In the genomic region with DNA sequence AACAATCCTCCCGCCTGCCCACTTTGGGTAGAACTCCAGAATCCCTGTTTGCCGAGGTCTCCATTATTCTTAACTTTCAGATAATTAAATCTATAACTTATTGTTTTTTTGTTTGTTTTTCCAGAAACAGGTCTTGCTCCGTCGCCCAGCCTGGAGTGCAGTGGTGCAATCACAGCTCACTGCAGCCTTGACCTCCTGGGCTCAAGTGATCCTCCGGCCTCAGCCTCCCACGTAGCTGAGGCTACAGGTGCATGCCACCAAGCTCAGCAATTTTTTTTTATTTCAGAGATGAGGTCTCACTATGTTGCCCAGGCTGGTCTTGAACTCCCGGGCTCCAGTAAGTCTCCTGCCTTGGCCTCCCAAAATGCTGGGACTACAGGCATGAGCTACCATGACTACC, we compare ENCODE assay signal across 15 cellular contexts. TPM values are rescaled to one million over a fixed set of nuclear protein-coding genes. Genes with fewer than 3 reads are reported as not detected.
DNase-seq lines count a peak whose midpoint lies in the region; ATAC-seq and TF ChIP-seq lines count a peak whose summit lies in the region.
"Had no signal": no experiment of that assay in that cellular context is flagged by ENCODE, and none has a peak within 500 bp of the region (broad histone marks: within the 10 kb centered on the region; RNA-seq: fewer than 3 reads in every experiment).

No MANE protein-coding gene starts in this region.

- POLR2A ChIA-PET in IMR-90 (lab: Charles Lee; ENCODE audit: unreplicated experiment), result no interaction called here

- H2AK5ac ChIP-seq in IMR-90 (ENCODE audit: low read depth, low read length), result no peak overlapping the region

- peaks cover 99% of the 10 kb centered on the region for H3K79me2 ChIP-seq in hepatocyte
- H3K79me2 ChIP-seq in Karpas-422 (ENCODE audit: low read length), result peaks cover 99% of the 10 kb centered on the region

- H3K79me1 ChIP-seq in IMR-90 (ENCODE audit: low read depth in 1 of 2, low read length in 2 of 2), result peaks cover 35 to 81% of the 10 kb centered on the region in 2 experiments

- H3K4me3 ChIP-seq in IMR-90 (ENCODE audit: insufficient read depth, low read depth, low read length), result no peak overlapping the region
- H3K4me3 ChIP-seq in hepatocyte, result no peak overlapping the region
- no peak overlapping the region for H3K4me3 ChIP-seq in gastrocnemius medialis
- H3K4me3 ChIP-seq in Karpas-422 (ENCODE audit: low read length), result no peak overlapping the region
- H3K4me3 ChIP-seq: MG63 had no signal

- H3K4ac ChIP-seq in IMR-90 (ENCODE audit: low read depth, low read length), result no peak overlapping the region

- H2BK15ac ChIP-seq in IMR-90 (ENCODE audit: low read depth, low read length), result no peak overlapping the region

- H2BK20ac ChIP-seq in IMR-90 (ENCODE audit: low read depth, low read length), result no peak overlapping the region

- peaks cover 9% of the 10 kb centered on the region for H3K4me1 ChIP-seq in IMR-90 (ENCODE audit: control insufficient read depth, insufficient read depth, low read length)
- H3K4me1 ChIP-seq in hepatocyte (ENCODE audit: insufficient read depth), result peaks cover 30% of the 10 kb centered on the region
- H3K4me1 ChIP-seq in gastrocnemius medialis, result peaks cover 40 to 50% of the 10 kb centered on the region in 2 donors
- H3K4me1 ChIP-seq in Karpas-422 (ENCODE audit: low read length), result no peaks in the 10 kb centered on the region

- no peak for TF ChIP-seq RAD21 in IMR-90 (IDR thresholded peaks at IDR 0.05; ENCODE audit: low read length)

- no peak overlapping the region for H4K8ac ChIP-seq in IMR-90 (ENCODE audit: low read depth in 2 of 2, low read length in 2 of 2)

- H3K18ac ChIP-seq in IMR-90 (ENCODE audit: low read depth, low read length), result no peak overlapping the region

- no TSS peak for BruUV-seq in IMR-90 (replicated peaks; lab: Mats Ljungman, UMichigan)

- H3K9me1 ChIP-seq in IMR-90 (ENCODE audit: insufficient read depth, low read length), result peaks cover 20% of the 10 kb centered on the region

- H2BK5ac ChIP-seq in IMR-90 (ENCODE audit: low read depth, low read length, poor library complexity, severe bottlenecking), result no peak overlapping the region

- H3K4me2 ChIP-seq in IMR-90 (ENCODE audit: low read depth, low read length) (no peak overlapping the region), hepatocyte (no peak overlapping the region), Karpas-422 (ENCODE audit: low read depth, low read length, poor library complexity, severe bottlenecking) (no peak overlapping the region)

- no peak overlapping the region for H3K23ac ChIP-seq in IMR-90 (ENCODE audit: low read depth, low read length)

- H3K9ac ChIP-seq in IMR-90 (ENCODE audit: low read depth, low read length) (no peak overlapping the region), Karpas-422 (ENCODE audit: low read length) (no peak overlapping the region)

- WGBS in IMR-90 (ENCODE audit: extremely low coverage in 2 of 2, insufficient read length in 1 of 2), 2 experiments, result 93% methylated on average over 3 of the region's 7 CpGs; no CpG with 5 or more reads in 1 of the 2 experiments
- WGBS in hepatocyte (ENCODE audit: low lambda C conversion rate, missing lambda C conversion rate), result 97% methylated on average over 7 of the region's 7 CpGs

- no peak for DNase-seq in IMR-90
- DNase-seq in hepatocyte (ENCODE audit: low spot score), result no peak
- no peak for DNase-seq in gastrocnemius medialis
- no peak for DNase-seq in NCI-H2171 treated with DMSO at 0.1 percent for 48 hours (lab: John Stamatoyannopoulos, UW)
- no peak for DNase-seq in Karpas-422
- DNase-seq: activated CD8-positive, alpha-beta memory T cell treated with anti-CD3 and anti-CD28 coated beads, Interleukin-2, amount 10 ng/mL, durations not matched to agents 7 days and 5 days; activated naive CD4-positive, alpha-beta T cell treated with anti-CD3 and anti-CD28 coated beads, Interleukin-2, amount 10 ng/mL, durations not matched to agents 7 days and 5 days; foreskin keratinocyte; MG63; midbrain; NCI-H2029 treated with DMSO at 0.1 percent for 48 hours; NCI-H748 treated with DMSO at 0.1 percent for 48 hours had no signal

- ATAC-seq in IMR-90 (ENCODE audit: low read depth) (no peak), gastrocnemius medialis (no peak), GM19023 (IDR thresholded peaks at IDR 0.05; ENCODE audit: unreplicated experiment) (no peak), GM21526 (IDR thresholded peaks at IDR 0.05; ENCODE audit: low FRiP score, unreplicated experiment) (no peak)
- ATAC-seq: activated CD8-positive, alpha-beta memory T cell treated with anti-CD3 and anti-CD28 coated beads, Interleukin-2, amount 10 ng/mL, durations not matched to agents 7 days and 5 days; foreskin keratinocyte had no signal

- dilution Hi-C loops in IMR-90 (cut with HindIII; ENCODE audit: low sequenced_read_pairs, unreplicated experiment), result no loop called here

- H2AFZ ChIP-seq in IMR-90 (replicated peaks; ENCODE audit: low read length, poor library complexity) (no peak overlapping the region), hepatocyte (no peak overlapping the region), Karpas-422 (ENCODE audit: low read length) (no peak overlapping the region)

- in situ Hi-C loops in IMR-90 (cut with MboI; ENCODE audit: low sequenced_read_pairs) (no loop called here), gastrocnemius medialis (cut with MboI; ENCODE audit: low sequenced_read_pairs in 4 of 4) (no loop called here)

- H4K20me1 ChIP-seq in IMR-90 (ENCODE audit: insufficient read depth, low read length) (no peaks in the 10 kb centered on the region), hepatocyte (ENCODE audit: insufficient read depth, poor library complexity, severe bottlenecking) (peaks cover 3% of the 10 kb centered on the region), Karpas-422 (ENCODE audit: insufficient read depth, low read depth, low read length) (peaks cover 46% of the 10 kb centered on the region)

- H3K36me3 ChIP-seq in IMR-90 (ENCODE audit: control insufficient read depth, insufficient read depth, low read length) (peaks cover 3% of the 10 kb centered on the region), hepatocyte (replicated peaks; ENCODE audit: insufficient read depth, low read depth) (no peaks in the 10 kb centered on the region), gastrocnemius medialis (no peaks in the 10 kb centered on the region), Karpas-422 (ENCODE audit: insufficient read depth, low read length) (peaks cover 37% of the 10 kb centered on the region; the same call in 1 of the 2 replicates)

- no peak overlapping the region for H4K91ac ChIP-seq in IMR-90 (ENCODE audit: insufficient read depth, low read depth, low read length)

- H3K27me3 ChIP-seq in IMR-90 (ENCODE audit: control insufficient read depth, insufficient read depth, low read length) (no peaks in the 10 kb centered on the region), hepatocyte (no peaks in the 10 kb centered on the region), gastrocnemius medialis (no peaks in the 10 kb centered on the region), Karpas-422 (ENCODE audit: low read length) (no peaks in the 10 kb centered on the region)
- H3K27me3 ChIP-seq: foreskin keratinocyte, MG63 had no signal

- H3K14ac ChIP-seq in IMR-90 (replicated peaks; ENCODE audit: low read depth, low read length), result no peak overlapping the region

- CTCF ChIA-PET in IMR-90 (lab: Yijun Ruan, JAX), result interaction anchor here (0.7 kb wide), 1 partner anchor 11 kb away, joined by 5 read pairs; no protein-coding TSS in a partner anchor

- H4K5ac ChIP-seq in IMR-90 (ENCODE audit: low read depth, low read length), result no peak overlapping the region

- H2AK9ac ChIP-seq in IMR-90 (replicated peaks; ENCODE audit: low read depth, low read length, poor library complexity), result no peak overlapping the region

- H3K56ac ChIP-seq in IMR-90 (ENCODE audit: extremely low read depth, insufficient read depth, low read length), result no peak overlapping the region

- H3K27ac ChIP-seq in C4-2B (peak overlapping the region; percentile 8; the same call in 1 of the 2 replicates), IMR-90 (ENCODE audit: insufficient read depth, low read length) (no peak overlapping the region), hepatocyte (peak overlapping the region; percentile 76), gastrocnemius medialis (peak overlapping the region; percentile 69 to 91 (median 83)), Karpas-422 (ENCODE audit: low read length) (no peak overlapping the region)

- H3K9me3 ChIP-seq in IMR-90 (ENCODE audit: control insufficient read depth, insufficient read depth, low read length), result no peaks in the 10 kb centered on the region
- no peaks in the 10 kb centered on the region for H3K9me3 ChIP-seq in hepatocyte (ENCODE audit: low read depth)
- no peaks in the 10 kb centered on the region for H3K9me3 ChIP-seq in gastrocnemius medialis
- no peaks in the 10 kb centered on the region for H3K9me3 ChIP-seq in Karpas-422 (ENCODE audit: low read length)
- H3K9me3 ChIP-seq: MG63 had no signal

- H3K9me2 ChIP-seq in hepatocyte (replicated peaks; ENCODE audit: insufficient read depth), result no peaks in the 10 kb centered on the region
- H3K9me2 ChIP-seq in Karpas-422 (replicated peaks; ENCODE audit: insufficient read depth, low read length), result no peaks in the 10 kb centered on the region

- TF ChIP-seq CTCF in C4-2B (conservative IDR thresholded peaks at IDR 0.05) (no peak), IMR-90 (conservative IDR thresholded peaks at IDR 0.05; ENCODE audit: low read depth, low read length) (no peak), hepatocyte (IDR thresholded peaks at IDR 0.05; ENCODE audit: poor library complexity) (no peak), gastrocnemius medialis (IDR thresholded peaks at IDR 0.05 in 4 of 5, conservative IDR thresholded peaks at IDR 0.05 in 1 of 5) (no peak)

- 0 out of 2 replicates have a peak overlapping the region, but pooled peaks have one; percentile 24 for H2BK120ac ChIP-seq in IMR-90 (ENCODE audit: low read depth, low read length)

- TF ChIP-seq POLR2A in IMR-90 (IDR thresholded peaks at IDR 0.05; ENCODE audit: low read depth, low read length) (no peak), gastrocnemius medialis (IDR thresholded peaks at IDR 0.05) (no peak)

- intact Hi-C loops in IMR-90 (cut with micrococcal nuclease), result no loop called here
- intact Hi-C loops in gastrocnemius medialis (cut with DNase I; ENCODE audit: low total_unique reads), result no loop called here

TF ChIP-seq in IMR-90, 13 proteins besides CTCF, POLR2A, EP300 and RAD21:
- TF ChIP-seq RFX5 (IDR thresholded peaks at IDR 0.05; ENCODE audit: low read depth, low read length), result no peak

RNA-seq across cellular contexts. Expression of a gene that starts 28.8 kb away (rescaled TPM):
- 23.6 and 24.0 TPM in 2 replicates for total RNA-seq in IMR-90 (2012; rRNA removed)
- 28.2 and 28.3 TPM in 2 replicates for polyA plus RNA-seq in IMR-90 (2012; rRNA removed)
- 12.6 and 14.1 TPM in 2 replicates for polyA plus RNA-seq in IMR-90 (2012; cell fraction: cytosol; rRNA removed)
- polyA plus RNA-seq in IMR-90 (2012; cell fraction: nucleus; rRNA removed; ENCODE audit: low replicate concordance), result 43.6 and 72.5 TPM in 2 replicates
- 28.9 and 30.3 TPM in 2 replicates for total RNA-seq in hepatocyte
- polyA plus RNA-seq in hepatocyte, result 34.3 and 43.1 TPM in 2 replicates
- total RNA-seq in gastrocnemius medialis, result 10 to 100 TPM; 15.1 to 32.2 (median 19.7) TPM
- 33.0 and 44.1 TPM in 2 replicates for total RNA-seq in Karpas-422 (2014; rRNA removed; shearing (Covaris generic); ENCODE audit: low replicate concordance)

Comparison
In these comparisons a context has a peak if more than half of its experiments do, and no peak if none do; other contexts are left out.
1. H3K27ac ChIP-seq: peak in C4-2B (single experiment), hepatocyte (single experiment) and gastrocnemius medialis (4 of 4); none in IMR-90 (single experiment) and Karpas-422 (single experiment).